8 cellular contexts compared by ENCODE assay signal in the genomic region with DNA sequence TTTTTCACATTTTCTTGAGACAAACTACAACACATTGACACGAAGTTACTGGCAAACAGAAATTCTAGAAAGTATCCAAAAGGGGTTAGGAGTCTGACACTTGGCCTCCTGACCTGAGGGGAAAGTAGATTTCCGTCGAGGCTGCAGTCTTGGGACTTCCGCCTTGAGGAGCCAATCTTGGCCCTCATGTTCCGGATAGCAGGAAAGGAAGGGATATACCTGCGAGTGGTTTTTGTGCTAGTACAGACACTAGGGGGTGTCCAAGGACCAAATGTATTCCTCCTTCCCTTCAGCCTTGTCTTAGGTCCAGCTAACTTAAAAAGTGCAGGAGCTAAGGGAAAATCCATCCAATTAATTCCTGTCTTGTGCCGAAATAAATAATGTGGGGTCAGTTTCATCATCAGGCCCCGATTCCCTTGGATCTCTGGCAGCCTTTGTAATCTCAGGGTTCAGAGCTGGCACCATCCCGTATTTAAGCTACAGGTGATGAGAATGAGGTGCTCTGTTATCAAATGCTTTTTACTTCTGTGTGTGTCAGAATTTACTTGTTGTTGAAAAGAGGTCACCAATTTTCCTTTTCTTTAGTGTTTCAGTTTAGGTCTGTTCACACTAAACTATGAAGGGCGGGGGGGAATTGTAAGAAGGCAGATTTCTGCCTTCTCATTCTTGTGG.
DNase-seq lines count a peak whose midpoint lies in the region; ATAC-seq and TF ChIP-seq lines count a peak whose summit lies in the region.

No MANE protein-coding gene starts in this region.

- no peaks in the 10 kb centered on the region for H3K9me3 Mint-ChIP-seq in Calu3 (ENCODE audit: low read depth, unreplicated experiment)

- H3K36me3 ChIP-seq in ascending aorta = no peaks in the 10 kb centered on the region

- DNase-seq in Calu3 = peak; percentile 73
- DNase-seq in NCI-H2029 treated with DMSO at 0.1 percent for 48 hours (lab: John Stamatoyannopoulos, UW) = peak; percentile 74
- DNase-seq in SW480 (ENCODE audit: low spot score) = peak; percentile 74
- peak; percentile 36 to 86 for DNase-seq in foreskin fibroblast
- DNase-seq in pons (ENCODE audit: low spot score) = peak; percentile 69
- DNase-seq in ascending aorta (ENCODE audit: low spot score in 2 of 2) = no peak

- no peak overlapping the region for H3K27ac ChIP-seq in ascending aorta

- H3K4me3 ChIP-seq in foreskin fibroblast (ENCODE audit: low read depth in 1 of 2, low read length in 2 of 2) (no peak overlapping the region), ascending aorta (no peak overlapping the region)

- peak overlapping the region; percentile 54 for H3K27ac Mint-ChIP-seq in Calu3 (ENCODE audit: unreplicated experiment)

- no peaks in the 10 kb centered on the region for H3K9me3 ChIP-seq in ascending aorta

- intact Hi-C loops in Calu3 (cut with micrococcal nuclease; ENCODE audit: unreplicated experiment) = loop anchor here (1.0 to 10.0 kb wide), 7 partner anchors 63 to 1993 kb away; no protein-coding TSS in a partner anchor
- intact Hi-C loops in ascending aorta (cut with DNase I) = no loop called here

- H3K27me3 ChIP-seq in ascending aorta = no peaks in the 10 kb centered on the region

- peak; percentile 70 for TF ChIP-seq CTCF in Calu3 (IDR thresholded peaks at IDR 0.05; ENCODE audit: unreplicated experiment)
- TF ChIP-seq CTCF in foreskin fibroblast (IDR thresholded peaks at IDR 0.05; ENCODE audit: low read depth, low read length) = peak; percentile 70
- no peak for TF ChIP-seq CTCF in ascending aorta (IDR thresholded peaks at IDR 0.05)

- no peaks in the 10 kb centered on the region for H3K4me1 ChIP-seq in ascending aorta

- no peaks in the 10 kb centered on the region for H3K36me3 Mint-ChIP-seq in Calu3 (ENCODE audit: insufficient read depth, unreplicated experiment)

- ATAC-seq in GM19023 (IDR thresholded peaks at IDR 0.05; ENCODE audit: unreplicated experiment) (peak; percentile 80), HG03095 (IDR thresholded peaks at IDR 0.05; ENCODE audit: unreplicated experiment) (peak; percentile 74)

- no peak overlapping the region for H3K4me3 Mint-ChIP-seq in Calu3 (ENCODE audit: low read depth, unreplicated experiment)

- H3K4me1 Mint-ChIP-seq in Calu3 (ENCODE audit: low read depth, unreplicated experiment) = peaks cover 36% of the 10 kb centered on the region

- no peaks in the 10 kb centered on the region for H3K27me3 Mint-ChIP-seq in Calu3 (ENCODE audit: unreplicated experiment)

- CTCF ChIA-PET in Calu3 (lab: Charles Lee) = interaction anchor here (0.6 to 1.2 kb wide), 4 partner anchors 109 to 330 kb away, joined by 3 to 18 read pairs (median 4); no protein-coding TSS in a partner anchor

- no TSS peak for BruUV-seq in Calu3 (replicated peaks; lab: Mats Ljungman, UMichigan)

Comparison
In these comparisons a context has a peak if more than half of its experiments do, and no peak if none do; other contexts are left out.
1. DNase-seq: peak in Calu3 (single experiment), NCI-H2029 treated with DMSO at 0.1 percent for 48 hours (single experiment), SW480 (single experiment), foreskin fibroblast (2 of 2) and pons (single experiment); none in ascending aorta (0 of 2).
2. CTCF ChIP-seq: peak in Calu3 (single experiment) and foreskin fibroblast (single experiment); none in ascending aorta (0 of 3).